ENCODE assay signal across 9 cellular contexts in the genomic region with DNA sequence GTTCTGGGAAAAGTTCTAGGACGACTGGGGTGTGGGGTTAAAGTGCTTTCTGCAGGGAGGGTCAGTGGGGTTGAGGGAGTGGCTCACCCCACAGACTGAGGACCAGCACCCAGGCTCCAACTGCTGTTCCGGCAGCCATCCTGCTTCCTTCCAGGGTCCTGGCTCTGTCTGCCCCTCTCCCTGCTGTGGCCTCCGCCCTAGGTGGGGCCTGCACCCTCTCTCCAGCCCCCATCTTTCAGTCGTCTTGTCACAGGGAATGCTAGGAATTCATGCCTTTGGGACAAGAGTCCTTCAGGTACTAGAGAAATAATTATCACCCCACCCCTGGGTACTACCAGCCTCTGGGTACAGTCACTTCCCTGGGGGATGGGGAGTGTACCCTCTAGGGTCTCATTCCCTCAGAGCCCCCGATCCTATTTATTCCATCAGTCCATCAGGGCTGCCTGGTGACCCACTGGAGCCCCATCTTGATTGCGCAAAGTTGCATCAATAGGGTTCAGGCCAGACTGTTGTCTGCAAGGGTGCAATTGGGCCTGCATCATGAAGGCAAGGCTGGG. TPM values are rescaled to one million over a fixed set of nuclear protein-coding genes. Genes with fewer than 3 reads are reported as not detected.
DNase-seq lines count a peak whose midpoint lies in the region; ATAC-seq, FAIRE-seq and TF ChIP-seq lines count a peak whose summit lies in the region.
"Had no signal": no experiment of that assay in that cellular context is flagged by ENCODE, and none has a peak within 500 bp of the region (broad histone marks: within the 10 kb centered on the region; RNA-seq: fewer than 3 reads in every experiment).

A gene (minus strand): TSS at position 170 of the 557 bp plus-strand sequence. CDS start 31 bp downstream, at position 139.

- intact Hi-C loops in K562 (cut with micrococcal nuclease), result no loop called here

- TF ChIP-seq RAD21 in K562 (CRISPR knock-in tag; conservative IDR thresholded peaks at IDR 0.05 in 1 of 2, IDR thresholded peaks at IDR 0.05 in 1 of 2), result no peak

- peaks cover 7% of the 10 kb centered on the region for H3K9me1 ChIP-seq in K562 (ENCODE audit: control insufficient read depth, insufficient read depth, low read length)

- peak in 1 of 4 experiments; percentile 24 for DNase-seq in K562 (ENCODE audit: extremely low read depth in 1 of 4, low spot score in 3 of 4)
- DNase-seq in neural progenitor cell (ENCODE audit: low spot score), result no peak
- DNase-seq in COR-L47 (lab: John Stamatoyannopoulos, UW), result no peak
- DNase-seq: DMS153 had no signal

- H3K4me3 ChIP-seq in K562, result no peak within 1 kb of the TSS
- no peak within 1 kb of the TSS for H3K4me3 ChIP-seq in neural progenitor cell

- H3K36me3 Mint-ChIP-seq in neural progenitor cell, result peaks cover 23% of the 10 kb centered on the region

- BruUV-seq in K562 (replicated peaks; lab: Mats Ljungman, UMichigan), result no TSS peak

- H3K36me3 ChIP-seq in K562 (ENCODE audit: control insufficient read depth, insufficient read depth, low read length), result peaks cover 85% of the 10 kb centered on the region; the same call in 2 of the 3 replicates
- no peaks in the 10 kb centered on the region for H3K36me3 ChIP-seq in neural progenitor cell

- POLR2A ChIA-PET in K562 (lab: Yijun Ruan, JAX), result no interaction called here

- WGBS in K562 (ENCODE audit: insufficient coverage, low coverage, missing lambda C conversion rate), result 81% methylated on average over 6 of the region's 6 CpGs

- H2AFZ ChIP-seq in K562 (ENCODE audit: low read depth, low read length), result no peak within 1 kb of the TSS
- no peak within 1 kb of the TSS for H2AFZ ChIP-seq in neural progenitor cell (replicated peaks)

- H3K79me2 ChIP-seq in K562 (ENCODE audit: control insufficient read depth, insufficient read depth, low read length) (peaks cover 61% of the 10 kb centered on the region), neural progenitor cell (ENCODE audit: low read depth) (peaks cover 29% of the 10 kb centered on the region)

- H3K4me2 ChIP-seq in K562 (ENCODE audit: insufficient read depth, low read length) (no peak within 1 kb of the TSS), neural progenitor cell (no peak within 1 kb of the TSS)

- no peak for FAIRE-seq in K562 (lab: Jason Lieb, UNC)

- H3K27me3 Mint-ChIP-seq in neural progenitor cell (ENCODE audit: insufficient read depth, low read depth), result peaks cover 13% of the 10 kb centered on the region

- H3K27ac ChIP-seq in 22Rv1, result peak within 1 kb of the TSS; percentile 29; the same call in 1 of the 2 replicates
- peak within 1 kb of the TSS; percentile 56; the same call in 2 of the 3 replicates for H3K27ac ChIP-seq in K562 (ENCODE audit: extremely low read depth, low read depth, low read length)
- H3K27ac ChIP-seq in neural progenitor cell, result peak within 1 kb of the TSS; percentile 37

- H3F3A ChIP-seq in neural progenitor cell (ENCODE audit: low read depth), result peaks cover 39% of the 10 kb centered on the region

- H3K27ac Mint-ChIP-seq in neural progenitor cell, result peak within 1 kb of the TSS; percentile 76

- in situ Hi-C loops in K562 (cut with MboI), result no loop called here

- peak within 1 kb of the TSS; percentile 42 to 82 for H3K9ac ChIP-seq in K562 (ENCODE audit: insufficient read depth in 1 of 2, low read depth in 2 of 2, low read length in 2 of 2)
- no peak within 1 kb of the TSS for H3K9ac ChIP-seq in neural progenitor cell

- TF ChIP-seq EP300 in K562 (IDR thresholded peaks at IDR 0.05; ENCODE audit: low read length), result no peak

- CTCF ChIA-PET in K562 (lab: Yijun Ruan, JAX; ENCODE audit: low intra/inter-chr PET ratio), result no interaction called here

- no peaks in the 10 kb centered on the region for H4K20me1 ChIP-seq in K562 (replicated peaks; ENCODE audit: control insufficient read depth, insufficient read depth, low read length)
- H4K20me1 ChIP-seq in neural progenitor cell (ENCODE audit: low read depth), result peaks cover 27% of the 10 kb centered on the region

- H3K4me1 Mint-ChIP-seq in neural progenitor cell, result peaks cover 42% of the 10 kb centered on the region

- H3K27me3 ChIP-seq in K562 (ENCODE audit: control insufficient read depth in 2 of 2, insufficient read depth in 2 of 2, low read length in 2 of 2) (no peaks in the 10 kb centered on the region), neural progenitor cell (no peaks in the 10 kb centered on the region)

- H3K4me1 ChIP-seq in K562 (replicated peaks in 1 of 2; ENCODE audit: control insufficient read depth in 2 of 2, insufficient read depth in 2 of 2, low read length in 2 of 2) (peaks cover 64 to 69% of the 10 kb centered on the region in 2 experiments), neural progenitor cell (peaks cover 6% of the 10 kb centered on the region)

- peak within 1 kb of the TSS; percentile 52 for H3K4me3 Mint-ChIP-seq in neural progenitor cell

- ATAC-seq in GM18505 (IDR thresholded peaks at IDR 0.05; ENCODE audit: unreplicated experiment), result no peak
- ATAC-seq in K562, result 0 out of 3 replicates have a peak, but pooled peaks have one; percentile 1
- ATAC-seq in HG02973 (IDR thresholded peaks at IDR 0.05; ENCODE audit: unreplicated experiment), result no peak
- ATAC-seq in GM21360 (IDR thresholded peaks at IDR 0.05; ENCODE audit: unreplicated experiment), result no peak
- ATAC-seq in HG02798 (IDR thresholded peaks at IDR 0.05; ENCODE audit: poor library complexity, unreplicated experiment), result no peak

- H3K9me3 ChIP-seq in K562 (replicated peaks; ENCODE audit: control insufficient read depth, insufficient read depth, low read depth, low read length), result no peaks in the 10 kb centered on the region
- H3K9me3 ChIP-seq in neural progenitor cell (ENCODE audit: low read depth), result no peaks in the 10 kb centered on the region

- no peaks in the 10 kb centered on the region for H3K9me3 Mint-ChIP-seq in neural progenitor cell

- TF ChIP-seq CTCF in 22Rv1 (IDR thresholded peaks at IDR 0.05) (no peak), K562 (IDR thresholded peaks at IDR 0.05 in 2 of 3, conservative IDR thresholded peaks at IDR 0.05 in 1 of 3; ENCODE audit: insufficient read depth in 2 of 3, low read depth in 1 of 3, low read length in 3 of 3) (no peak), neural progenitor cell (IDR thresholded peaks at IDR 0.05) (no peak)

- TF ChIP-seq POLR2A in GM18505 (IDR thresholded peaks at IDR 0.05; ENCODE audit: borderline replicate concordance, extremely low read depth, insufficient read depth, insufficient read length) (peak; percentile 26), K562 (conservative IDR thresholded peaks at IDR 0.05) (peak; percentile 71)

TF ChIP-seq in K562, 482 proteins besides CTCF, POLR2A, EP300 and RAD21 (continues in another document):
- TF ChIP-seq, protein P1, sequence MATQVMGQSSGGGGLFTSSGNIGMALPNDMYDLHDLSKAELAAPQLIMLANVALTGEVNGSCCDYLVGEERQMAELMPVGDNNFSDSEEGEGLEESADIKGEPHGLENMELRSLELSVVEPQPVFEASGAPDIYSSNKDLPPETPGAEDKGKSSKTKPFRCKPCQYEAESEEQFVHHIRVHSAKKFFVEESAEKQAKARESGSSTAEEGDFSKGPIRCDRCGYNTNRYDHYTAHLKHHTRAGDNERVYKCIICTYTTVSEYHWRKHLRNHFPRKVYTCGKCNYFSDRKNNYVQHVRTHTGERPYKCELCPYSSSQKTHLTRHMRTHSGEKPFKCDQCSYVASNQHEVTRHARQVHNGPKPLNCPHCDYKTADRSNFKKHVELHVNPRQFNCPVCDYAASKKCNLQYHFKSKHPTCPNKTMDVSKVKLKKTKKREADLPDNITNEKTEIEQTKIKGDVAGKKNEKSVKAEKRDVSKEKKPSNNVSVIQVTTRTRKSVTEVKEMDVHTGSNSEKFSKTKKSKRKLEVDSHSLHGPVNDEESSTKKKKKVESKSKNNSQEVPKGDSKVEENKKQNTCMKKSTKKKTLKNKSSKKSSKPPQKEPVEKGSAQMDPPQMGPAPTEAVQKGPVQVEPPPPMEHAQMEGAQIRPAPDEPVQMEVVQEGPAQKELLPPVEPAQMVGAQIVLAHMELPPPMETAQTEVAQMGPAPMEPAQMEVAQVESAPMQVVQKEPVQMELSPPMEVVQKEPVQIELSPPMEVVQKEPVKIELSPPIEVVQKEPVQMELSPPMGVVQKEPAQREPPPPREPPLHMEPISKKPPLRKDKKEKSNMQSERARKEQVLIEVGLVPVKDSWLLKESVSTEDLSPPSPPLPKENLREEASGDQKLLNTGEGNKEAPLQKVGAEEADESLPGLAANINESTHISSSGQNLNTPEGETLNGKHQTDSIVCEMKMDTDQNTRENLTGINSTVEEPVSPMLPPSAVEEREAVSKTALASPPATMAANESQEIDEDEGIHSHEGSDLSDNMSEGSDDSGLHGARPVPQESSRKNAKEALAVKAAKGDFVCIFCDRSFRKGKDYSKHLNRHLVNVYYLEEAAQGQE (CRISPR knock-in tag; IDR thresholded peaks at IDR 0.05; ENCODE audit: low read depth), result no peak
- TF ChIP-seq, protein P2, sequence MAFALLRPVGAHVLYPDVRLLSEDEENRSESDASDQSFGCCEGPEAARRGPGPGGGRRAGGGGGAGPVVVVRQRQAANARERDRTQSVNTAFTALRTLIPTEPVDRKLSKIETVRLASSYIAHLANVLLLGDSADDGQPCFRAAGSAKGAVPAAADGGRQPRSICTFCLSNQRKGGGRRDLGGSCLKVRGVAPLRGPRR (CRISPR knock-in tag; IDR thresholded peaks at IDR 0.05), result peak; percentile 70; the same call in 1 of the 2 replicates
- TF ChIP-seq ZNF589 (CRISPR knock-in tag; IDR thresholded peaks at IDR 0.05; ENCODE audit: low read depth) (peak; percentile 70; the same call in 1 of the 2 replicates), RCOR1 (IDR thresholded peaks at IDR 0.05; ENCODE audit: borderline replicate concordance in 1 of 2, low read depth in 2 of 2, low read length in 2 of 2) (no peak), KLF16 (IDR thresholded peaks at IDR 0.05) (no peak)

RNA-seq across cellular contexts. Expression of the gene that starts here (rescaled TPM):
- 28.3 and 66.0 TPM in 2 replicates for total RNA-seq in K562 (2011; cell fraction: chromatin; rRNA removed; ENCODE audit: low replicate concordance)
- total RNA-seq in K562 (2011; cell fraction: nucleolus; rRNA removed), result 35.5 and 36.5 TPM in 2 replicates
- 27.8 and 29.8 TPM in 2 replicates for total RNA-seq in K562 (2011; cell fraction: nucleoplasm; rRNA removed)
- total RNA-seq in K562 (2014; rRNA removed) (5.3 and 6.2 TPM in 2 replicates), K562 (2014; rRNA removed; fragmentation: Illumina TruSeq; extraction: Trizol) (2.0 and 2.2 TPM in 2 replicates), K562 (2015; rRNA removed; fragmentation: Illumina TruSeq; extraction: Trizol) (3.0 and 3.6 TPM in 2 replicates), K562 (2021) (7.8 and 11.5 TPM in 2 replicates), neural progenitor cell (ENCODE audit: low replicate concordance) (1.1 and 1.4 TPM in 2 replicates)
- polyA plus RNA-seq in K562 (2011; rRNA removed) (4.1 and 7.9 TPM in 2 replicates), K562 (2014; fragmentation: Illumina TruSeq; extraction: Trizol) (5.8 and 8.2 TPM in 2 replicates), K562 (2014; fragmentation: Nextera tagmentation; extraction: Ambion mirVana) (1 to 10 TPM; 1.2 to 1.8 TPM), K562 (2014; rRNA removed) (10.9 and 11.1 TPM in 2 replicates)
- 2.4 and 3.1 TPM in 2 replicates for polyA plus RNA-seq in K562 (2011; cell fraction: cytosol; rRNA removed)
- 75.1 and 86.2 TPM in 2 replicates for polyA plus RNA-seq in K562 (2011; cell fraction: nucleus; rRNA removed)
- polyA plus RNA-seq in K562 (2012), result 11.6 and 18.0 TPM in 2 replicates
- 0.78 and 0.81 TPM in 2 replicates for polyA minus RNA-seq in K562 (2011; rRNA and poly(A)+ RNA removed)
- polyA minus RNA-seq in K562 (2011; cell fraction: cytosol; rRNA and poly(A)+ RNA removed), result not detected in 2 replicates
- polyA minus RNA-seq in K562 (2011; cell fraction: nucleus; rRNA and poly(A)+ RNA removed), result 5.3 and 7.3 TPM in 2 replicates
